In the genomic region with DNA sequence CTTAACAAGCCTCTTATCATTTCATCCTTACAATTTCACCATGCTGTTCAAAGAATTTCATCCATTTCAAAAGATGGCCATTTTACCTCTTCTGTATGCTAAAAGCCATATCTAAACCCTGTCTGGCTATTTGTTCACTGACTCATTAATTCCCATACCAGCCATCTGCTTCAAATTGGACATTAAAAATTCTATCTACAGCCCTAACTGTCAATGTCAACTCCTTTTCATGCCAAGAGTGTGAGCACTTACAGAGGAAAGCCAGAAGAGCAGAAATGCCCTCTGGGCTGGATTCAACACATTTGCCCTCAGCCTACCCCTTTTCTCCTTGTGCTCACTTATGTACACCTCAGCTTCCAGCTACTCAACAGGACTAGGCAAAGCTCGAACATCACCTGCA, we compare ENCODE assay signal across 17 cellular contexts. TPM values are rescaled to one million over a fixed set of nuclear protein-coding genes. Genes with fewer than 3 reads are reported as not detected.
DNase-seq lines count a peak whose midpoint lies in the region; ATAC-seq and TF ChIP-seq lines count a peak whose summit lies in the region.
"Had no signal": no experiment of that assay in that cellular context is flagged by ENCODE, and none has a peak within 500 bp of the region (broad histone marks: within the 10 kb centered on the region; RNA-seq: fewer than 3 reads in every experiment).

No MANE protein-coding gene starts in this region.

- H3K27me3 Mint-ChIP-seq in T-helper 2 cell treated with Interferon-gamma antibody and Interleukin-4, amounts not matched to agents 5 μg/mL and 100 μg/mL, for 36 hours (ENCODE audit: low read depth): no peaks in the 10 kb centered on the region
- H3K27me3 Mint-ChIP-seq in activated naive CD8-positive, alpha-beta T cell: no peaks in the 10 kb centered on the region
- H3K27me3 Mint-ChIP-seq in natural killer cell (ENCODE audit: low read depth in 2 of 2): no peaks in the 10 kb centered on the region
- H3K27me3 Mint-ChIP-seq: stimulated activated naive B cell treated with anti-CD40 and anti-IgM and Interleukin-4, amounts not matched to agents 10 μg/mL and 1 μg/mL and 100 μg/mL, for 72 hours had no signal

- H3K4me1 Mint-ChIP-seq in T-helper 2 cell treated with Interferon-gamma antibody and Interleukin-4, amounts not matched to agents 5 μg/mL and 100 μg/mL, for 36 hours (ENCODE audit: low read depth): peaks cover 87% of the 10 kb centered on the region
- peaks cover 93% of the 10 kb centered on the region for H3K4me1 Mint-ChIP-seq in activated naive CD8-positive, alpha-beta T cell (ENCODE audit: low read depth)
- peaks cover 88 to 92% of the 10 kb centered on the region in 2 donors for H3K4me1 Mint-ChIP-seq in natural killer cell

- no peak for TF ChIP-seq CTCF in natural killer cell (IDR thresholded peaks at IDR 0.05)

- no peak for ATAC-seq in natural killer cell
- ATAC-seq in GM21381 (IDR thresholded peaks at IDR 0.05; ENCODE audit: unreplicated experiment): no peak
- ATAC-seq in HG03159 (IDR thresholded peaks at IDR 0.05; ENCODE audit: unreplicated experiment): no peak
- ATAC-seq: GM12878; GM23338; stimulated activated naive B cell treated with anti-CD40 and anti-IgM and Interleukin-4, amounts not matched to agents 10 μg/mL and 1 μg/mL and 100 μg/mL, for 72 hours; upper lobe of right lung had no signal

- no peak for DNase-seq in T-helper 2 cell treated with Interferon-gamma antibody and Interleukin-4, amounts not matched to agents 5 μg/mL and 100 μg/mL, for 36 hours (ENCODE audit: low spot score)
- DNase-seq in T-helper 2 cell (no peak), EL (peak; percentile 55), natural killer cell (no peak), RPMI8226 (no peak)
- DNase-seq: COR-L47; kidney; mesendoderm; NK-92 treated with Interleukin-12 subunit alpha and Interleukin-12 subunit beta, amount 100 ng/mL, for 24 hours; stimulated activated naive B cell treated with anti-CD40 and anti-IgM and Interleukin-4, amounts not matched to agents 10 μg/mL and 1 μg/mL and 100 μg/mL, for 72 hours; SW 1271; upper lobe of right lung had no signal

- peaks cover 2% of the 10 kb centered on the region for H3K9me3 Mint-ChIP-seq in T-helper 2 cell treated with Interferon-gamma antibody and Interleukin-4, amounts not matched to agents 5 μg/mL and 100 μg/mL, for 36 hours
- no peaks in the 10 kb centered on the region for H3K9me3 Mint-ChIP-seq in activated naive CD8-positive, alpha-beta T cell (ENCODE audit: low read depth)
- H3K9me3 Mint-ChIP-seq in natural killer cell: no peaks in the 10 kb centered on the region
- H3K9me3 Mint-ChIP-seq: GM23338; stimulated activated naive B cell treated with anti-CD40 and anti-IgM and Interleukin-4, amounts not matched to agents 10 μg/mL and 1 μg/mL and 100 μg/mL, for 72 hours had no signal

- peak overlapping the region; percentile 61 for H3K4me3 Mint-ChIP-seq in T-helper 2 cell treated with Interferon-gamma antibody and Interleukin-4, amounts not matched to agents 5 μg/mL and 100 μg/mL, for 36 hours
- peak overlapping the region; percentile 73 for H3K4me3 Mint-ChIP-seq in activated naive CD8-positive, alpha-beta T cell
- peak overlapping the region; percentile 92 for H3K4me3 Mint-ChIP-seq in natural killer cell
- H3K4me3 Mint-ChIP-seq: GM23338; stimulated activated naive B cell treated with anti-CD40 and anti-IgM and Interleukin-4, amounts not matched to agents 10 μg/mL and 1 μg/mL and 100 μg/mL, for 72 hours had no signal

- peaks cover 46% of the 10 kb centered on the region for H3K36me3 Mint-ChIP-seq in T-helper 2 cell treated with Interferon-gamma antibody and Interleukin-4, amounts not matched to agents 5 μg/mL and 100 μg/mL, for 36 hours (ENCODE audit: low read depth)
- H3K36me3 Mint-ChIP-seq in activated naive CD8-positive, alpha-beta T cell: peaks cover 12% of the 10 kb centered on the region
- H3K36me3 Mint-ChIP-seq in natural killer cell: peaks cover 15% of the 10 kb centered on the region
- H3K36me3 Mint-ChIP-seq: stimulated activated naive B cell treated with anti-CD40 and anti-IgM and Interleukin-4, amounts not matched to agents 10 μg/mL and 1 μg/mL and 100 μg/mL, for 72 hours had no signal

- peak overlapping the region; percentile 96 for H3K27ac Mint-ChIP-seq in T-helper 2 cell treated with Interferon-gamma antibody and Interleukin-4, amounts not matched to agents 5 μg/mL and 100 μg/mL, for 36 hours
- H3K27ac Mint-ChIP-seq in activated naive CD8-positive, alpha-beta T cell: peak overlapping the region; percentile 91
- peak overlapping the region; percentile 98 to 100 for H3K27ac Mint-ChIP-seq in natural killer cell
- H3K27ac Mint-ChIP-seq: GM23338; stimulated activated naive B cell treated with anti-CD40 and anti-IgM and Interleukin-4, amounts not matched to agents 10 μg/mL and 1 μg/mL and 100 μg/mL, for 72 hours had no signal

- intact Hi-C loops in natural killer cell (cut with micrococcal nuclease): loop anchor here (2.0 to 5.0 kb wide), 7 partner anchors 29 to 1055 kb away; a partner anchor contains a TSS

RNA-seq across cellular contexts. Expression of a gene that starts 59.2 kb away (rescaled TPM):
- 100 to 1,000 TPM; 116 to 237 (median 143) TPM for total RNA-seq in natural killer cell
